8 cellular contexts compared by ENCODE assay signal in genomic region chr1:155006601-155007101, GRCh38. TPM values are rescaled to one million over a fixed set of nuclear protein-coding genes. Genes with fewer than 3 reads are reported as not detected.
DNase-seq lines count a peak whose midpoint lies in the region; ATAC-seq and TF ChIP-seq lines count a peak whose summit lies in the region.

No MANE protein-coding gene starts in this region.

- intact Hi-C loops in CD4-positive, alpha-beta T cell (cut with DNase I, micrococcal nuclease), result no loop called here
- intact Hi-C loops in heart right ventricle (cut with DNase I), result loop anchor here in 1 of 10 donors (10.0 kb wide), 1 partner anchor 58 kb away; the partner anchor contains the start of gene EFNA4

- H3K27me3 ChIP-seq in CD4-positive, alpha-beta T cell (ENCODE audit: control insufficient read depth, insufficient read depth, low read length), result no peaks in the 10 kb centered on the region
- no peaks in the 10 kb centered on the region for H3K27me3 ChIP-seq in heart right ventricle

- peak overlapping the region; percentile 77 for H3K27ac ChIP-seq in CD4-positive, alpha-beta T cell (ENCODE audit: low read depth, low read length)
- H3K27ac ChIP-seq in heart right ventricle, result peak overlapping the region in 9 of 10 donors; percentile 63 to 98 (median 96)

- CTCF ChIA-PET in CD4-positive, alpha-beta T cell (lab: Charles Lee), result interaction anchor here (0.8 to 4.0 kb wide), 4 partner anchors 10 to 63 kb away, joined by 3 to 31 read pairs (median 3); partner anchors contain the start of gene PYGO2
- CTCF ChIA-PET in activated CD4-positive, alpha-beta memory T cell treated with anti-CD3 and anti-CD28 coated beads, Interleukin-2, amount 10 ng/mL, durations not matched to agents 7 days and 5 days (lab: Charles Lee), result interaction anchor here (0.7 to 6.2 kb wide), 7 partner anchors 11 to 166 kb away, joined by 3 to 39 read pairs (median 4); partner anchors contain the start of genes FLAD1, KRTCAP2 and PBXIP1

- H3K4me3 Mint-ChIP-seq in CD4-positive, alpha-beta T cell, result peak overlapping the region; percentile 91
- peak overlapping the region; percentile 50 for H3K4me3 Mint-ChIP-seq in activated CD4-positive, alpha-beta memory T cell treated with anti-CD3 and anti-CD28 coated beads, Interleukin-2, amount 10 ng/mL, durations not matched to agents 7 days and 5 days

- no peaks in the 10 kb centered on the region for H3K36me3 ChIP-seq in heart right ventricle

- DNase-seq in CD4-positive, alpha-beta T cell, result no peak
- DNase-seq in LNCaP clone FGC (ENCODE audit: low read depth) (no peak), heart right ventricle (no peak), mesenteric fat pad (ENCODE audit: low spot score) (no peak), middle frontal gyrus (ENCODE audit: extremely low spot score, low spot score) (no peak), NCI-H1436 (lab: John Stamatoyannopoulos, UW) (no peak)
- peak; percentile 58 for DNase-seq in activated CD4-positive, alpha-beta memory T cell treated with anti-CD3 and anti-CD28 coated beads, Interleukin-2, amount 10 ng/mL, durations not matched to agents 7 days and 5 days
- DNase-seq in stimulated activated naive CD4-positive, alpha-beta T cell treated with Interleukin-2 at 50 U/mL for 16 hours (lab: John Stamatoyannopoulos, UW), result peak; percentile 32

- H3K27me3 Mint-ChIP-seq in CD4-positive, alpha-beta T cell, result no peaks in the 10 kb centered on the region
- H3K27me3 Mint-ChIP-seq in activated CD4-positive, alpha-beta memory T cell treated with anti-CD3 and anti-CD28 coated beads, Interleukin-2, amount 10 ng/mL, durations not matched to agents 7 days and 5 days, result no peaks in the 10 kb centered on the region

- no peaks in the 10 kb centered on the region for H3K9me3 ChIP-seq in CD4-positive, alpha-beta T cell (ENCODE audit: control insufficient read depth, low read length)
- H3K9me3 ChIP-seq in heart right ventricle, result no peaks in the 10 kb centered on the region

- WGBS in heart right ventricle, 2 donors, result 39 to 45% methylated on average over 2 of the region's 2 CpGs

- H3K4me1 ChIP-seq in heart right ventricle, result peaks cover 26 to 79% (median 66%) of the 10 kb centered on the region in 9 donors

- POLR2A ChIA-PET in CD4-positive, alpha-beta T cell (lab: Charles Lee), result interaction anchor here (1.0 to 3.1 kb wide), 7 partner anchors 10 to 69 kb away, joined by 3 to 29 read pairs (median 9); partner anchors contain the start of genes FLAD1, PBXIP1, PMVK and PYGO2
- POLR2A ChIA-PET in activated CD4-positive, alpha-beta memory T cell treated with anti-CD3 and anti-CD28 coated beads, Interleukin-2, amount 10 ng/mL, durations not matched to agents 7 days and 5 days (lab: Charles Lee), result interaction anchor here (1.0 to 14.7 kb wide), 9 partner anchors 8 to 70 kb away, joined by 3 to 203 read pairs (median 9); partner anchors contain the start of genes CKS1B, FLAD1, LENEP and PMVK

- H3K36me3 Mint-ChIP-seq in CD4-positive, alpha-beta T cell (ENCODE audit: low read depth), result peaks cover 30% of the 10 kb centered on the region
- H3K36me3 Mint-ChIP-seq in activated CD4-positive, alpha-beta memory T cell treated with anti-CD3 and anti-CD28 coated beads, Interleukin-2, amount 10 ng/mL, durations not matched to agents 7 days and 5 days (ENCODE audit: low read depth), result peaks cover 44% of the 10 kb centered on the region

- H3K4me1 Mint-ChIP-seq in CD4-positive, alpha-beta T cell (ENCODE audit: low read depth), result peaks cover 70% of the 10 kb centered on the region
- H3K4me1 Mint-ChIP-seq in activated CD4-positive, alpha-beta memory T cell treated with anti-CD3 and anti-CD28 coated beads, Interleukin-2, amount 10 ng/mL, durations not matched to agents 7 days and 5 days, result peaks cover 60% of the 10 kb centered on the region

- peak; percentile 37 for ATAC-seq in CD4-positive, alpha-beta T cell (ENCODE audit: poor library complexity)
- ATAC-seq in heart right ventricle, result no peak

- no peak for TF ChIP-seq CTCF in CD4-positive, alpha-beta T cell (IDR thresholded peaks at IDR 0.05)
- TF ChIP-seq CTCF in LNCaP clone FGC (IDR thresholded peaks at IDR 0.05; ENCODE audit: control insufficient read depth, extremely low read depth, insufficient read depth) (no peak), heart right ventricle (IDR thresholded peaks at IDR 0.05) (no peak)

- H3K4me3 ChIP-seq in LNCaP clone FGC (ENCODE audit: low read depth, low read length) (peak overlapping the region; percentile 67), heart right ventricle (peak overlapping the region in 1 of 10 donors; percentile 14)

- H3K9me3 Mint-ChIP-seq in CD4-positive, alpha-beta T cell, result no peaks in the 10 kb centered on the region
- H3K9me3 Mint-ChIP-seq in activated CD4-positive, alpha-beta memory T cell treated with anti-CD3 and anti-CD28 coated beads, Interleukin-2, amount 10 ng/mL, durations not matched to agents 7 days and 5 days, result no peaks in the 10 kb centered on the region

- peak overlapping the region; percentile 80 for H3K27ac Mint-ChIP-seq in CD4-positive, alpha-beta T cell
- H3K27ac Mint-ChIP-seq in activated CD4-positive, alpha-beta memory T cell treated with anti-CD3 and anti-CD28 coated beads, Interleukin-2, amount 10 ng/mL, durations not matched to agents 7 days and 5 days, result peak overlapping the region; percentile 90

RNA-seq across cellular contexts. Expression of gene ZBTB7B, which starts 4.0 kb away (rescaled TPM):
- total RNA-seq in CD4-positive, alpha-beta T cell, result 10 to 100 TPM; 22.8 to 25.1 TPM
- total RNA-seq in activated CD4-positive, alpha-beta memory T cell treated with anti-CD3 and anti-CD28 coated beads, Interleukin-2, amount 10 ng/mL, durations not matched to agents 7 days and 5 days, result 100 to 1,000 TPM; 151 to 152 TPM
- total RNA-seq in heart right ventricle (10 to 100 TPM; 25.7 to 54.7 (median 34.5) TPM), mesenteric fat pad (80.4 TPM)
- 10 to 100 TPM; 41.1 to 51.6 TPM for polyA plus RNA-seq in heart right ventricle

RNA-seq across cellular contexts. Expression of gene LENEP, which starts 13.3 kb away (rescaled TPM):
- not detected for total RNA-seq in CD4-positive, alpha-beta T cell
- 1 to 10 TPM in 1 of 2 experiments, under 1 TPM in 1; 0.35 to 1.2 TPM for total RNA-seq in activated CD4-positive, alpha-beta memory T cell treated with anti-CD3 and anti-CD28 coated beads, Interleukin-2, amount 10 ng/mL, durations not matched to agents 7 days and 5 days
- total RNA-seq in heart right ventricle (not detected), mesenteric fat pad (not detected)
- not detected for polyA plus RNA-seq in heart right ventricle

RNA-seq across cellular contexts. Expression of gene FLAD1, which starts 23.5 kb away (rescaled TPM):
- total RNA-seq in CD4-positive, alpha-beta T cell, result 10 to 100 TPM; 16.7 to 19.4 TPM
- total RNA-seq in activated CD4-positive, alpha-beta memory T cell treated with anti-CD3 and anti-CD28 coated beads, Interleukin-2, amount 10 ng/mL, durations not matched to agents 7 days and 5 days, result 10 to 100 TPM; 34.7 to 35.1 TPM
- total RNA-seq in heart right ventricle, result 10 to 100 TPM; 20.1 to 36.8 (median 24.1) TPM
- 10 to 100 TPM; 25.1 to 41.6 TPM for polyA plus RNA-seq in heart right ventricle
- 43.7 TPM for total RNA-seq in mesenteric fat pad

RNA-seq across cellular contexts. Expression of gene DCST2, which starts 26.9 kb away (rescaled TPM):
- total RNA-seq in CD4-positive, alpha-beta T cell, result 1 to 10 TPM; 1.4 to 2.2 TPM
- under 1 TPM; 0.18 to 0.40 TPM for total RNA-seq in activated CD4-positive, alpha-beta memory T cell treated with anti-CD3 and anti-CD28 coated beads, Interleukin-2, amount 10 ng/mL, durations not matched to agents 7 days and 5 days
- total RNA-seq in heart right ventricle, result under 1 TPM in 9 of 10 donors, not detected in 1; 0.15 to 0.67 (median 0.30) TPM
- polyA plus RNA-seq in heart right ventricle, result 1 to 10 TPM in 1 of 2 donors, under 1 TPM in 1; 0.38 to 1.8 TPM
- 0.87 TPM for total RNA-seq in mesenteric fat pad

RNA-seq across cellular contexts. Expression of gene DCST1, which starts 27.0 kb away (rescaled TPM):
- under 1 TPM; 0.33 to 0.39 TPM for total RNA-seq in CD4-positive, alpha-beta T cell
- total RNA-seq in activated CD4-positive, alpha-beta memory T cell treated with anti-CD3 and anti-CD28 coated beads, Interleukin-2, amount 10 ng/mL, durations not matched to agents 7 days and 5 days, result not detected
- total RNA-seq in heart right ventricle (not detected), mesenteric fat pad (not detected)
- under 1 TPM in 1 of 2 donors, not detected in 1; 0.29 TPM for polyA plus RNA-seq in heart right ventricle

Comparison
In these comparisons a context has a peak if more than half of its experiments do, and no peak if none do; other contexts are left out.
1. DNase-seq: peak in activated CD4-positive, alpha-beta memory T cell treated with anti-CD3 and anti-CD28 coated beads, Interleukin-2, amount 10 ng/mL, durations not matched to agents 7 days and 5 days (single experiment) and stimulated activated naive CD4-positive, alpha-beta T cell treated with Interleukin-2 at 50 U/mL for 16 hours (single experiment); none in CD4-positive, alpha-beta T cell (0 of 10), LNCaP clone FGC (single experiment), heart right ventricle (0 of 2), mesenteric fat pad (single experiment), middle frontal gyrus (single experiment) and NCI-H1436 (single experiment).